Comparison of ENCODE assay signal across 16 cellular contexts in the genomic region with DNA sequence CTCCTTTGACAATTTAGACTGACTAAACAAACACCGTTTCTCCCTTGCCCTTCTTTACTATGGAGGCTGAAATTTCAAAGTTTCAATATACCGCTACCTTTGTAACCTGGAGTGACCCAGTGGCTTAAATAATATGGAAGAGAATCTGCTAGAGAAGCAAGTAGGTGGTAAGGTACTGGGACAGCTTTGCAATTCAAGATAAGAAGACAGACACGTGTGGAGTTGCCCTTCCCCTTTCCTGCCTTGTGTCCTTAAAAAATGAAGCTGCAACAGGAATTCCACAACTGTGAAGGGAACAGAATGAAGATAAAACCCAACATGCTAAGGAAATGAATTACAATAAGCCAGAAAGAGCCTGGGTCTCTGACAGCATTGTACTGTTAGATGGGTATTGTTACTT. TPM values are rescaled to one million over a fixed set of nuclear protein-coding genes. Genes with fewer than 3 reads are reported as not detected.
DNase-seq lines count a peak whose midpoint lies in the region; ATAC-seq and TF ChIP-seq lines count a peak whose summit lies in the region.
"Had no signal": no experiment of that assay in that cellular context is flagged by ENCODE, and none has a peak within 500 bp of the region (broad histone marks: within the 10 kb centered on the region; RNA-seq: fewer than 3 reads in every experiment).

No MANE protein-coding gene starts in this region.

- ATAC-seq in stimulated activated naive CD8-positive, alpha-beta T cell treated with anti-CD3 and anti-CD28 coated beads, Interleukin-15, Interleukin-2, amounts not matched to agents 100 U/mL and 50 U/mL, for 24 hours: no peak
- ATAC-seq in T-cell (replicated peaks in 1 of 4): no peak
- ATAC-seq in HG03045 (IDR thresholded peaks at IDR 0.05; ENCODE audit: unreplicated experiment): no peak
- ATAC-seq: PC-3 had no signal

- H3K4me3 ChIP-seq in tibial artery (no peak overlapping the region), A673 (ENCODE audit: low read depth, low read length, poor library complexity, severe bottlenecking) (no peak overlapping the region)
- H3K4me3 ChIP-seq: BLaER1 had no signal

- no peak for DNase-seq in stimulated activated naive CD8-positive, alpha-beta T cell treated with anti-CD3 and anti-CD28 coated beads, Interleukin-15, Interleukin-2, amounts not matched to agents 100 U/mL and 50 U/mL, for 24 hours
- no peak for DNase-seq in T-cell
- DNase-seq in immature natural killer cell: no peak
- DNase-seq in type B pancreatic cell (ENCODE audit: extremely low spot score, unreplicated experiment): no peak
- DNase-seq in tibial artery: no peak
- DNase-seq in A673 (ENCODE audit: low spot score): no peak
- DNase-seq: COR-L47, DMS53, NCI-H1436 treated with DMSO at 0.1 percent for 48 hours, NCI-H2081 treated with DMSO at 0.1 percent for 48 hours, NCI-H226, NCI-H526, PC-3 had no signal

- H3K27me3 Mint-ChIP-seq in stimulated activated naive CD8-positive, alpha-beta T cell treated with anti-CD3 and anti-CD28 coated beads, Interleukin-15, Interleukin-2, amounts not matched to agents 100 ng/mL and 50 ng/mL, for 24 hours: no peaks in the 10 kb centered on the region
- H3K27me3 Mint-ChIP-seq in T-cell (no peaks in the 10 kb centered on the region), immature natural killer cell (ENCODE audit: low read depth in 3 of 3) (peaks cover 0 to 3% (median 0%) of the 10 kb centered on the region in 3 donors), type B pancreatic cell (no peaks in the 10 kb centered on the region)

- H3K27ac ChIP-seq in tibial artery (no peak overlapping the region), A673 (ENCODE audit: low read depth, low read length, poor library complexity, severe bottlenecking) (no peak overlapping the region)
- H3K27ac ChIP-seq: BLaER1 had no signal

- no peak for TF ChIP-seq CTCF in type B pancreatic cell (conservative IDR thresholded peaks at IDR 0.05)
- TF ChIP-seq CTCF in tibial artery (IDR thresholded peaks at IDR 0.05): no peak
- TF ChIP-seq CTCF in A673 (conservative IDR thresholded peaks at IDR 0.05; ENCODE audit: low read depth, low read length): no peak

- H3K27ac Mint-ChIP-seq in stimulated activated naive CD8-positive, alpha-beta T cell treated with anti-CD3 and anti-CD28 coated beads, Interleukin-15, Interleukin-2, amounts not matched to agents 100 ng/mL and 50 ng/mL, for 24 hours: peak overlapping the region; percentile 41
- peak overlapping the region; percentile 46 to 69 for H3K27ac Mint-ChIP-seq in T-cell
- peak overlapping the region in 5 of 6 donors; percentile 7 to 73 (median 61) for H3K27ac Mint-ChIP-seq in immature natural killer cell
- H3K27ac Mint-ChIP-seq in type B pancreatic cell: peak overlapping the region; percentile 8

- BruUV-seq in A673 (replicated peaks; lab: Mats Ljungman, UMichigan): no TSS peak

- H3K27me3 ChIP-seq in tibial artery (no peaks in the 10 kb centered on the region), A673 (replicated peaks; ENCODE audit: insufficient read depth, low read depth, low read length, poor library complexity) (no peaks in the 10 kb centered on the region)
- H3K27me3 ChIP-seq: BLaER1 had no signal

- H3K4me3 Mint-ChIP-seq in stimulated activated naive CD8-positive, alpha-beta T cell treated with anti-CD3 and anti-CD28 coated beads, Interleukin-15, Interleukin-2, amounts not matched to agents 100 ng/mL and 50 ng/mL, for 24 hours: no peak overlapping the region
- H3K4me3 Mint-ChIP-seq in T-cell: no peak overlapping the region
- H3K4me3 Mint-ChIP-seq in immature natural killer cell: no peak overlapping the region
- no peak overlapping the region for H3K4me3 Mint-ChIP-seq in type B pancreatic cell

- POLR2A ChIA-PET in T-cell (lab: Charles Lee) (no interaction called here), A673 (lab: Charles Lee; ENCODE audit: low non-redundant PET) (no interaction called here)

- no peaks in the 10 kb centered on the region for H3K9me3 Mint-ChIP-seq in stimulated activated naive CD8-positive, alpha-beta T cell treated with anti-CD3 and anti-CD28 coated beads, Interleukin-15, Interleukin-2, amounts not matched to agents 100 ng/mL and 50 ng/mL, for 24 hours
- no peaks in the 10 kb centered on the region for H3K9me3 Mint-ChIP-seq in T-cell
- H3K9me3 Mint-ChIP-seq in immature natural killer cell: no peaks in the 10 kb centered on the region
- no peaks in the 10 kb centered on the region for H3K9me3 Mint-ChIP-seq in type B pancreatic cell

- intact Hi-C loops in tibial artery (cut with DNase I; ENCODE audit: low total_unique reads): no loop called here
- intact Hi-C loops in A673 (cut with micrococcal nuclease; ENCODE audit: unreplicated experiment): no loop called here

- CTCF ChIA-PET in T-cell (lab: Charles Lee): no interaction called here
- CTCF ChIA-PET in A673 (lab: Charles Lee): no interaction called here

- H3K36me3 Mint-ChIP-seq in stimulated activated naive CD8-positive, alpha-beta T cell treated with anti-CD3 and anti-CD28 coated beads, Interleukin-15, Interleukin-2, amounts not matched to agents 100 ng/mL and 50 ng/mL, for 24 hours (ENCODE audit: low read depth): peaks cover 66% of the 10 kb centered on the region
- H3K36me3 Mint-ChIP-seq in T-cell (peaks cover 43% of the 10 kb centered on the region), immature natural killer cell (peaks cover 10 to 34% (median 21%) of the 10 kb centered on the region in 3 donors), type B pancreatic cell (peaks cover 32% of the 10 kb centered on the region)

- H3K4me1 ChIP-seq in tibial artery (peaks cover 0 to 45% (median 11%) of the 10 kb centered on the region in 4 donors), A673 (ENCODE audit: insufficient read depth, low read length, poor library complexity, severe bottlenecking) (peaks cover 24% of the 10 kb centered on the region)
- H3K4me1 ChIP-seq: BLaER1 had no signal

- peaks cover 0 to 18% (median 0%) of the 10 kb centered on the region in 3 donors for H3K36me3 ChIP-seq in tibial artery
- H3K36me3 ChIP-seq in A673 (ENCODE audit: insufficient read depth, low read length, poor library complexity, severe bottlenecking): no peaks in the 10 kb centered on the region

- H3K9me3 ChIP-seq in tibial artery (no peaks in the 10 kb centered on the region), A673 (ENCODE audit: low read depth, low read length, poor library complexity, severe bottlenecking) (no peaks in the 10 kb centered on the region)
- H3K9me3 ChIP-seq: BLaER1 had no signal

- peaks cover 73% of the 10 kb centered on the region for H3K4me1 Mint-ChIP-seq in stimulated activated naive CD8-positive, alpha-beta T cell treated with anti-CD3 and anti-CD28 coated beads, Interleukin-15, Interleukin-2, amounts not matched to agents 100 ng/mL and 50 ng/mL, for 24 hours (ENCODE audit: low read depth)
- H3K4me1 Mint-ChIP-seq in T-cell (peaks cover 51 to 61% (median 61%) of the 10 kb centered on the region in 3 donors), immature natural killer cell (peaks cover 54 to 85% of the 10 kb centered on the region in 2 donors), type B pancreatic cell (ENCODE audit: unreplicated experiment) (peaks cover 12% of the 10 kb centered on the region)

RNA-seq across cellular contexts. Expression of gene CBLB, which starts 26.4 kb away (rescaled TPM):
- total RNA-seq in T-cell (100 to 1,000 TPM in 2 of 5 donors, 10 to 100 TPM in 3; 81.3 to 120 (median 99.6) TPM), type B pancreatic cell (ENCODE audit: low replicate concordance) (50.6 and 57.0 TPM in 2 replicates), A673 (2021) (23.3 and 27.9 TPM in 2 replicates)
- polyA plus RNA-seq in immature natural killer cell: 10 to 100 TPM; 27.7 to 62.4 (median 31.5) TPM

Comparison
In these comparisons a context has a peak if more than half of its experiments do, and no peak if none do; other contexts are left out.
1. H3K27ac Mint-ChIP-seq: peak in every context shown above with its lines; median percentile 61 in immature natural killer cell; 58 in T-cell; 41 in stimulated activated naive CD8-positive, alpha-beta T cell treated with anti-CD3 and anti-CD28 coated beads, Interleukin-15, Interleukin-2, amounts not matched to agents 100 ng/mL and 50 ng/mL, for 24 hours; 8 in type B pancreatic cell.